Comparison of ENCODE assay signal across 16 cellular contexts in genomic region chr1:93338426-93338825, GRCh38. TPM values are rescaled to one million over a fixed set of nuclear protein-coding genes. Genes with fewer than 3 reads are reported as not detected.
DNase-seq lines count a peak whose midpoint lies in the region; ATAC-seq, FAIRE-seq and TF ChIP-seq lines count a peak whose summit lies in the region.
"Had no signal": no experiment of that assay in that cellular context is flagged by ENCODE, and none has a peak within 500 bp of the region (broad histone marks: within the 10 kb centered on the region; RNA-seq: fewer than 3 reads in every experiment).

No MANE protein-coding gene starts in this region.

- peaks cover 18% of the 10 kb centered on the region for H3K4me1 ChIP-seq in CD8-positive, alpha-beta T cell (ENCODE audit: insufficient read depth, low read length)
- H3K4me1 ChIP-seq: upper lobe of right lung had no signal

- POLR2A ChIA-PET in CD8-positive, alpha-beta T cell (lab: Charles Lee), result interaction anchor here (0.6 kb wide), 1 partner anchor 8 kb away, joined by 3 read pairs; no protein-coding TSS in a partner anchor

- TF ChIP-seq POLR2A in GM12891 (IDR thresholded peaks at IDR 0.05; ENCODE audit: low read depth, low read length), result no peak

- H3K27me3 ChIP-seq in CD8-positive, alpha-beta T cell (ENCODE audit: insufficient read depth, low read length), result no peaks in the 10 kb centered on the region
- H3K27me3 ChIP-seq: upper lobe of right lung had no signal

- H3K4me1 Mint-ChIP-seq in CD8-positive, alpha-beta T cell (ENCODE audit: low read depth), result peaks cover 8% of the 10 kb centered on the region
- H3K4me1 Mint-ChIP-seq: memory B cell had no signal

- peaks cover 25% of the 10 kb centered on the region for H3K36me3 Mint-ChIP-seq in CD8-positive, alpha-beta T cell

- ATAC-seq in CD8-positive, alpha-beta T cell, result no peak
- ATAC-seq: upper lobe of right lung had no signal

- no peak overlapping the region for H3K27ac Mint-ChIP-seq in CD8-positive, alpha-beta T cell

- H3K4me3 ChIP-seq in epithelial cell of esophagus (ENCODE audit: low read length), result no peak overlapping the region
- H3K4me3 ChIP-seq in CD8-positive, alpha-beta T cell (ENCODE audit: low read depth, low read length), result no peak overlapping the region
- H3K4me3 ChIP-seq: upper lobe of right lung had no signal

- no peak for FAIRE-seq in GM12891 (lab: Jason Lieb, UNC)

- intact Hi-C loops in CD8-positive, alpha-beta T cell (cut with DNase I, micrococcal nuclease), result no loop called here

- no peaks in the 10 kb centered on the region for H3K27me3 Mint-ChIP-seq in CD8-positive, alpha-beta T cell (ENCODE audit: low read depth)
- H3K27me3 Mint-ChIP-seq: IgD-negative memory B cell, memory B cell had no signal

- no peaks in the 10 kb centered on the region for H3K36me3 ChIP-seq in CD8-positive, alpha-beta T cell (ENCODE audit: insufficient read depth, low read length)

- no peaks in the 10 kb centered on the region for H3K9me3 Mint-ChIP-seq in CD8-positive, alpha-beta T cell
- H3K9me3 Mint-ChIP-seq: IgD-negative memory B cell, memory B cell had no signal

- H3K4me3 Mint-ChIP-seq in CD8-positive, alpha-beta T cell, result no peak overlapping the region
- H3K4me3 Mint-ChIP-seq: memory B cell had no signal

- no peak overlapping the region for H3K27ac ChIP-seq in CD8-positive, alpha-beta T cell (ENCODE audit: low read depth, low read length)
- H3K27ac ChIP-seq: upper lobe of right lung had no signal

- DNase-seq in GM04504 (ENCODE audit: low read depth), result peak; percentile 74
- DNase-seq in RKO (ENCODE audit: low spot score), result peak; percentile 90
- DNase-seq in epithelial cell of esophagus (ENCODE audit: low read depth), result peak; percentile 87
- DNase-seq in renal cortical epithelial cell (ENCODE audit: low read depth), result peak; percentile 71
- no peak for DNase-seq in NCI-H1436 (lab: John Stamatoyannopoulos, UW)
- no peak for DNase-seq in GM12891 (ENCODE audit: insufficient read length, low spot score)
- DNase-seq in CD8-positive, alpha-beta T cell, result no peak
- no peak for DNase-seq in iPS-NIHi7 (ENCODE audit: extremely low spot score)
- DNase-seq: cerebellar nuclear complex, DMS153, NCI-H2171 treated with DMSO at 0.1 percent for 48 hours, retina, SIG-M5, upper lobe of right lung had no signal

- H3K9me3 ChIP-seq in CD8-positive, alpha-beta T cell (ENCODE audit: low read length), result no peaks in the 10 kb centered on the region
- H3K9me3 ChIP-seq: upper lobe of right lung had no signal

- TF ChIP-seq CTCF in epithelial cell of esophagus (IDR thresholded peaks at IDR 0.05; ENCODE audit: insufficient read depth, low read depth, low read length, missing control alignments), result no peak
- no peak for TF ChIP-seq CTCF in CD8-positive, alpha-beta T cell (IDR thresholded peaks at IDR 0.05)

- CTCF ChIA-PET in CD8-positive, alpha-beta T cell (lab: Charles Lee), result no interaction called here

TF ChIP-seq in GM12891, 5 proteins besides CTCF, POLR2A, EP300 and RAD21:
- TF ChIP-seq POU2F2 (IDR thresholded peaks at IDR 0.05; ENCODE audit: low read depth, low read length) (no peak), PAX5 (IDR thresholded peaks at IDR 0.05; ENCODE audit: insufficient read depth, low read length, severe bottlenecking) (no peak), POLR2AphosphoS5 (IDR thresholded peaks at IDR 0.05; ENCODE audit: low read depth, low read length) (no peak), SPI1 (IDR thresholded peaks at IDR 0.05; ENCODE audit: low read depth, low read length) (no peak), TAF1 (IDR thresholded peaks at IDR 0.05; ENCODE audit: low read depth, low read length) (no peak)

RNA-seq across cellular contexts. Expression of gene DR1, which starts 7.3 kb away (rescaled TPM):
- total RNA-seq in renal cortical epithelial cell, result 37.7 and 46.6 TPM in 2 replicates
- polyA plus RNA-seq in GM12891 (2012; ENCODE audit: low read depth, missing spikeins), result 28.8 TPM
- 10 to 100 TPM; 49.1 to 49.9 TPM for total RNA-seq in CD8-positive, alpha-beta T cell

Comparison
In these comparisons a context has a peak if more than half of its experiments do, and no peak if none do; other contexts are left out.
1. DNase-seq: peak in GM04504 (single experiment), RKO (single experiment), epithelial cell of esophagus (single experiment) and renal cortical epithelial cell (single experiment); none in NCI-H1436 (single experiment), GM12891 (single experiment), CD8-positive, alpha-beta T cell (0 of 7) and iPS-NIHi7 (single experiment).